Comparison of ENCODE assay signal across 8 cellular contexts in the genomic region with DNA sequence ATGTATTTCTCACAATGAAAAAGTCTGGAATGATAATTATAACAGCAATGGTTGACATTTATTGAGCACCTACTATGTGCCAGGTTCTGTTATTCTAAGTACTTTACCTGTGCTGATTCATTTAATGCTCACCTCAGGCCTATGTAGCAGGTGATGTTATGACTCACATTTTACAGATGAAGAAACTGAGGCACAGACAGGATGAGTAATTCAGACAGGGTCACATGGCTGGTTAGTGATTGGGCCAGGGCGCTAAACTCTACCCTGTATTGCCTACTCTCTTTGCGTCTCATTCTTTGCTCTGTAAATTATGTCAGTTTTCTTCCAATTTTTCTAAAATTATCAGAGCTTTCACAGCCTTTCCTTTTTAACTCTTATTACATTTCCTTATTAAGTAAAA.
"Had no signal": no experiment of that assay in that cellular context is flagged by ENCODE, and none has a peak within 500 bp of the region (broad histone marks: within the 10 kb centered on the region; RNA-seq: fewer than 3 reads in every experiment).

No MANE protein-coding gene starts in this region.

- H3K4me2 ChIP-seq: GM23338 had no signal

- H3K36me3 Mint-ChIP-seq: IgD-negative memory B cell had no signal

- H3K4me1 Mint-ChIP-seq: GM23338, H9 had no signal

- H3K9me3 Mint-ChIP-seq: GM23338, H9 had no signal

- FAIRE-seq: H1, H54, HepG2 had no signal

- ATAC-seq: GM23338, HepG2 had no signal

- H3K4me3 Mint-ChIP-seq: GM23338, H9 had no signal

- DNase-seq: H9, HCEC 1CT had no signal

- H3K27ac ChIP-seq: HL-60 had no signal

- H2AFZ ChIP-seq: GM23338 had no signal

- H3K27ac Mint-ChIP-seq: GM23338, H9, IgD-negative memory B cell had no signal

- H3K4me3 ChIP-seq: GM23338 had no signal
